Comparison of ENCODE assay signal across 8 cellular contexts in the genomic region with DNA sequence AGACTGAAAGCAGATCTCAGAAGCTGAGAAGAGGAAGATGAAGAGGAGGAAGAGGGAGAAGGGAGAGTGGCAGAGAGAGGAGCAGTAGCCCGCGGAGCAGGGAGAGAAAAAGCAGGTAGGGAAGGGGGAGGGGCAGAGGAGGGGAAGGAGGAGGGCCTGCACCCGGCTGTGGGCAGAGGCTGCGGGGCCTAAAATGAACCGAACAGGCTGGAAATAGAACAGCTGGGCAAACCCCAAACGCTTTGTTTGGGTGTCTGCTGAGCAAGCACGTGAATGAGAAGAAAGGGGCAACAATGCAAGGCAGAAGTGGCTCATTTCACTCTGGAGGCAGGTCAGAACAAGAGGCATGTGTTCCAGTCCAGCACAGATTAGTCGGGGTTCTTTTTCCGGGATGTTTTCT. TPM values are rescaled to one million over a fixed set of nuclear protein-coding genes. Genes with fewer than 3 reads are reported as not detected.
DNase-seq lines count a peak whose midpoint lies in the region; ATAC-seq, FAIRE-seq and TF ChIP-seq lines count a peak whose summit lies in the region.

No MANE protein-coding gene starts in this region.

- TF ChIP-seq POLR2A in GM12878 (IDR thresholded peaks at IDR 0.05; ENCODE audit: low read depth, low read length) (no peak), uterus (IDR thresholded peaks at IDR 0.05) (no peak)

- SMC1A ChIA-PET in GM12878 (lab: Charles Lee; ENCODE audit: uncharacterized antibody, unreplicated experiment), result interaction anchor here (0.6 to 2.9 kb wide), 7 partner anchors 12 to 682 kb away, joined by 3 to 14 read pairs (median 4); no protein-coding TSS in a partner anchor

- TF ChIP-seq CTCF in GM12878 (IDR thresholded peaks at IDR 0.05 in 2 of 3, conservative IDR thresholded peaks at IDR 0.05 in 1 of 3; ENCODE audit: control insufficient read depth in 2 of 3, extremely low read depth in 1 of 3, insufficient read depth in 1 of 3, low read depth in 3 of 3, low read length in 3 of 3), result no peak
- no peak for TF ChIP-seq CTCF in uterus (IDR thresholded peaks at IDR 0.05)

- peak in 1 of 2 experiments; percentile 38; a peak in 1 of 4 replicates for TF ChIP-seq EP300 in GM12878 (IDR thresholded peaks at IDR 0.05; ENCODE audit: borderline replicate concordance in 1 of 2, control insufficient read depth in 1 of 2, low read depth in 2 of 2, low read length in 2 of 2)

- CTCF ChIA-PET in GM12878 (lab: Yijun Ruan, JAX), result interaction anchor here (0.5 to 9.7 kb wide), 7 partner anchors 31 to 884 kb away, joined by 3 to 58 read pairs (median 5); no protein-coding TSS in a partner anchor

- ATAC-seq in GM18520 (IDR thresholded peaks at IDR 0.05; ENCODE audit: unreplicated experiment) (peak; percentile 43), HG03378 (IDR thresholded peaks at IDR 0.05; ENCODE audit: unreplicated experiment) (peak; percentile 52), GM12878 (peak; percentile 90)

- WGBS in GM12878 (ENCODE audit: insufficient coverage, insufficient replicate concordance, low lambda C conversion rate, missing lambda C conversion rate), result 0% methylated on average over 7 of the region's 9 CpGs

- FAIRE-seq in GM12878 (lab: Jason Lieb, UNC), result peak; percentile 64

- H2AFZ ChIP-seq in GM12878 (ENCODE audit: control insufficient read depth, low read depth, low read length), result peak overlapping the region; percentile 62

- H3K9ac ChIP-seq in BLaER1 treated with 17β-estradiol and CSF1 and Interleukin-3, amounts not matched to agents 10 nM and 100 nM, result peak overlapping the region in 8 of 11 experiments; percentile 17 to 67 (median 50); a peak in 14 of 22 replicates
- H3K9ac ChIP-seq in GM12878 (ENCODE audit: control insufficient read depth, insufficient read depth, low read length), result no peak overlapping the region

- H3K9me3 ChIP-seq in BLaER1 treated with 17β-estradiol and CSF1 and Interleukin-3, amounts not matched to agents 10 nM and 100 nM (replicated peaks in 1 of 11), result no peaks in the 10 kb centered on the region
- H3K9me3 ChIP-seq in GM12878 (replicated peaks; ENCODE audit: control insufficient read depth, insufficient read depth, low read length) (no peaks in the 10 kb centered on the region), uterus (no peaks in the 10 kb centered on the region)

- H3K4me2 ChIP-seq in BLaER1 treated with 17β-estradiol and CSF1 and Interleukin-3, amounts not matched to agents 10 nM and 100 nM, result peak overlapping the region; percentile 68 to 87 (median 77)
- peak overlapping the region; percentile 6; the same call in 1 of the 2 replicates for H3K4me2 ChIP-seq in GM12878 (ENCODE audit: control insufficient read depth, insufficient read depth)

- intact Hi-C loops in GM12878 (cut with micrococcal nuclease; ENCODE audit: unreplicated experiment), result no loop called here
- intact Hi-C loops in uterus (cut with DNase I; ENCODE audit: low total_unique reads), result no loop called here

- BruUV-seq in GM12878 (replicated peaks; lab: Mats Ljungman, UMichigan), result no TSS peak

- peaks cover 53 to 68% (median 62%) of the 10 kb centered on the region in 10 experiments for H3K4me1 ChIP-seq in BLaER1 treated with 17β-estradiol and CSF1 and Interleukin-3, amounts not matched to agents 10 nM and 100 nM
- H3K4me1 ChIP-seq in GM12878 (ENCODE audit: control insufficient read depth, insufficient read depth, low read length) (peaks cover 15% of the 10 kb centered on the region; the same call in 1 of the 2 replicates), uterus (no peaks in the 10 kb centered on the region)

- H3K36me3 ChIP-seq in BLaER1 treated with 17β-estradiol and CSF1 and Interleukin-3, amounts not matched to agents 10 nM and 100 nM, result no peaks in the 10 kb centered on the region
- no peaks in the 10 kb centered on the region for H3K36me3 ChIP-seq in GM12878 (ENCODE audit: control insufficient read depth in 2 of 2, insufficient read depth in 2 of 2, low read length in 1 of 2)
- H3K36me3 ChIP-seq in uterus, result no peaks in the 10 kb centered on the region

- peak overlapping the region in 10 of 11 experiments; percentile 24 to 72 (median 50); a peak in 16 of 22 replicates for H3K27ac ChIP-seq in BLaER1 treated with 17β-estradiol and CSF1 and Interleukin-3, amounts not matched to agents 10 nM and 100 nM
- H3K27ac ChIP-seq in GM12878 (ENCODE audit: control insufficient read depth, insufficient read depth), result no peak overlapping the region
- no peak overlapping the region for H3K27ac ChIP-seq in uterus

- no peak for TF ChIP-seq RAD21 in GM12878 (IDR thresholded peaks at IDR 0.05; ENCODE audit: insufficient read depth, low read depth, low read length)

- RAD21 ChIA-PET in GM12878 (lab: Charles Lee; ENCODE audit: unreplicated experiment), result interaction anchor here (1.3 to 3.6 kb wide), 5 partner anchors 12 to 43 kb away, joined by 3 to 21 read pairs (median 8); partner anchors contain the start of gene KCNC4

- no peaks in the 10 kb centered on the region for H3K27me3 ChIP-seq in BLaER1 treated with 17β-estradiol and CSF1 and Interleukin-3, amounts not matched to agents 10 nM and 100 nM
- H3K27me3 ChIP-seq in GM12878 (replicated peaks in 1 of 2; ENCODE audit: control insufficient read depth in 2 of 2, insufficient read depth in 2 of 2, low read length in 1 of 2) (no peaks in the 10 kb centered on the region; a peak in 1 of 4 replicates), uterus (no peaks in the 10 kb centered on the region)

- DNase-seq in GM12878 (ENCODE audit: low read depth, low spot score) (no peak), NCI-H1105 (lab: John Stamatoyannopoulos, UW) (no peak), uterus (no peak), ACHN (no peak), HPDE6-E6E7 (ENCODE audit: extremely low spot score) (no peak)

- H4K20me1 ChIP-seq in BLaER1 treated with 17β-estradiol and CSF1 and Interleukin-3, amounts not matched to agents 10 nM and 100 nM, result no peaks in the 10 kb centered on the region
- H4K20me1 ChIP-seq in GM12878 (ENCODE audit: control insufficient read depth, insufficient read depth), result no peaks in the 10 kb centered on the region

- peak overlapping the region in 3 of 10 experiments; percentile 2 to 14 (median 9); a peak in 2 of 20 replicates for H3K4me3 ChIP-seq in BLaER1 treated with 17β-estradiol and CSF1 and Interleukin-3, amounts not matched to agents 10 nM and 100 nM
- H3K4me3 ChIP-seq in GM12878 (no peak overlapping the region), uterus (no peak overlapping the region)

- no peaks in the 10 kb centered on the region for H3K79me2 ChIP-seq in GM12878 (ENCODE audit: control insufficient read depth, insufficient read depth, low read length)

- POLR2A ChIA-PET in GM12878 (lab: Charles Lee), result interaction anchor here (0.6 to 1.1 kb wide), 3 partner anchors 16 to 723 kb away, joined by 3 to 7 read pairs (median 5); no protein-coding TSS in a partner anchor

- in situ Hi-C loops in GM12878 (cut with MboI) (no loop called here), ACHN (cut with HindIII; ENCODE audit: low pct_ligation_motif_present, low pct_unique_long_range_greater_than_20kb, low sequenced_read_pairs) (no loop called here)

TF ChIP-seq in GM12878, 131 proteins besides CTCF, POLR2A, EP300 and RAD21 (continues in another document):
- TF ChIP-seq MEF2B (IDR thresholded peaks at IDR 0.05; ENCODE audit: partially characterized antibody, poor library complexity, severe bottlenecking) (peak; percentile 91), CHD2 (IDR thresholded peaks at IDR 0.05; ENCODE audit: borderline replicate concordance, low read depth, low read length) (peak; percentile 57; the same call in 1 of the 2 replicates), NBN (IDR thresholded peaks at IDR 0.05) (peak; percentile 89), TCF12 (IDR thresholded peaks at IDR 0.05; ENCODE audit: low read depth, low read length) (no peak), POLR2AphosphoS2 (IDR thresholded peaks at IDR 0.05; ENCODE audit: low read depth, low read length) (no peak), MTA2 (IDR thresholded peaks at IDR 0.05; ENCODE audit: low read depth) (peak; percentile 68; the same call in 1 of the 2 replicates), BHLHE40 (IDR thresholded peaks at IDR 0.05; ENCODE audit: borderline replicate concordance in 1 of 2, low read depth in 2 of 2, low read length in 1 of 2) (peak; percentile 98), CBX5 (IDR thresholded peaks at IDR 0.05; ENCODE audit: low read depth) (no peak), PAX5 (IDR thresholded peaks at IDR 0.05; ENCODE audit: borderline replicate concordance, low read depth, low read length) (peak; percentile 37; the same call in 1 of the 2 replicates), NR2F1 (conservative IDR thresholded peaks at IDR 0.05) (0 out of 2 replicates have a peak, but pooled peaks have one; percentile 37), IKZF2 (IDR thresholded peaks at IDR 0.05) (peak; percentile 61 to 70; a peak in 3 of 4 replicates), BCL11A (IDR thresholded peaks at IDR 0.05; ENCODE audit: low read depth, low read length) (no peak), CREB1 (IDR thresholded peaks at IDR 0.05; ENCODE audit: low read depth) (no peak)
- TF ChIP-seq, protein P1, sequence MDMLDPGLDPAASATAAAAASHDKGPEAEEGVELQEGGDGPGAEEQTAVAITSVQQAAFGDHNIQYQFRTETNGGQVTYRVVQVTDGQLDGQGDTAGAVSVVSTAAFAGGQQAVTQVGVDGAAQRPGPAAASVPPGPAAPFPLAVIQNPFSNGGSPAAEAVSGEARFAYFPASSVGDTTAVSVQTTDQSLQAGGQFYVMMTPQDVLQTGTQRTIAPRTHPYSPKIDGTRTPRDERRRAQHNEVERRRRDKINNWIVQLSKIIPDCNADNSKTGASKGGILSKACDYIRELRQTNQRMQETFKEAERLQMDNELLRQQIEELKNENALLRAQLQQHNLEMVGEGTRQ (IDR thresholded peaks at IDR 0.05; ENCODE audit: borderline replicate concordance, low read depth, low read length), result no peak

RNA-seq across cellular contexts. Expression of gene KCNC4, which starts 33.5 kb away (rescaled TPM):
- total RNA-seq in GM12878 (2013; cell fraction: nucleolus; rRNA removed), result 45.1 and 50.7 TPM in 2 replicates
- total RNA-seq in GM12878 (2014; rRNA removed) (0.45 and 0.93 TPM in 2 replicates), GM12878 (2014; rRNA removed; fragmentation: Illumina TruSeq; extraction: Trizol) (0.22 and 0.28 TPM in 2 replicates), GM12878 (2021) (1.7 and 1.8 TPM in 2 replicates), uterus (10 to 100 TPM in 1 of 4 donors, 1 to 10 TPM in 3; 2.1 to 29.4 (median 3.9) TPM)
- 0.21 TPM for polyA plus RNA-seq in GM12878 (2011; ENCODE audit: low read depth)
- polyA plus RNA-seq in GM12878 (2011; rRNA removed) (0.62 and 1.2 TPM in 2 replicates), GM12878 (2014; fragmentation: Illumina TruSeq; extraction: Trizol) (0.25 and 0.26 TPM in 2 replicates), GM12878 (2014; fragmentation: Nextera tagmentation; extraction: Ambion mirVana) (under 1 TPM; 0.06 to 0.16 TPM), GM12878 (2014; rRNA removed) (0.83 and 0.90 TPM in 2 replicates), GM12878 (2016; fragmentation: Nextera tagmentation; extraction: Ambion mirVana) (under 1 TPM; 0.06 to 0.47 TPM)
- polyA plus RNA-seq in GM12878 (2011; cell fraction: cytosol; rRNA removed), result 1.2 and 1.3 TPM in 2 replicates
- polyA plus RNA-seq in GM12878 (2011; cell fraction: nucleus; rRNA removed), result 8.7 and 9.2 TPM in 2 replicates
- polyA plus RNA-seq in GM12878 (2012), result 0.45 and 1.1 TPM in 2 replicates
- polyA minus RNA-seq in GM12878 (2011; rRNA and poly(A)+ RNA removed), result 2.7 TPM in 2 replicates
- polyA minus RNA-seq in GM12878 (2011; cell fraction: cytosol; rRNA and poly(A)+ RNA removed), result 0.40 and 0.62 TPM in 2 replicates
- 3.0 and 4.0 TPM in 2 replicates for polyA minus RNA-seq in GM12878 (2011; cell fraction: nucleus; rRNA and poly(A)+ RNA removed)

Comparison
In these comparisons a context has a peak if more than half of its experiments do, and no peak if none do; other contexts are left out.
1. H3K27ac ChIP-seq: peak in BLaER1 treated with 17β-estradiol and CSF1 and Interleukin-3, amounts not matched to agents 10 nM and 100 nM (10 of 11); none in GM12878 (single experiment) and uterus (0 of 2).
2. Peak in every context shown above with its lines, with median percentiles within 50 percentile points of each other: ATAC-seq.